Comparison of ENCODE assay signal across 9 cellular contexts in genomic region chr2:207926133-207927076, GRCh38.
DNase-seq lines count a peak whose midpoint lies in the region; ATAC-seq and TF ChIP-seq lines count a peak whose summit lies in the region.
"Had no signal": no experiment of that assay in that cellular context is flagged by ENCODE, and none has a peak within 500 bp of the region (broad histone marks: within the 10 kb centered on the region; RNA-seq: fewer than 3 reads in every experiment).

No MANE protein-coding gene starts in this region.

- H3K27ac ChIP-seq in right lobe of liver (peak overlapping the region; percentile 68 to 90 (median 83)), thymus (ENCODE audit: low read depth) (peak overlapping the region; percentile 0)
- no peak overlapping the region for H3K27ac ChIP-seq in effector memory CD4-positive, alpha-beta T cell (ENCODE audit: insufficient read depth, low read length, poor library complexity, severe bottlenecking)
- H3K27ac ChIP-seq: skin epidermis had no signal

- DNase-seq in HT1080 (ENCODE audit: low read depth) (peak; percentile 62), dedifferentiated amniotic fluid mesenchymal stem cell (ENCODE audit: extremely low spot score) (peak; percentile 34), right lobe of liver (peak; percentile 63 to 85 (median 75)), UCSD-AML1 (lab: John Stamatoyannopoulos, UW; ENCODE audit: unreplicated experiment) (no peak), SIG-M5 treated with dmso at 0.1 percent for 504 hours (lab: John Stamatoyannopoulos, UW; ENCODE audit: unreplicated experiment) (no peak)
- no peak for DNase-seq in effector memory CD4-positive, alpha-beta T cell

- WGBS in right lobe of liver (ENCODE audit: insufficient coverage, low coverage, low lambda C conversion rate, missing lambda C conversion rate): 60% methylated on average over 15 of the region's 15 CpGs
- 97% methylated on average over 15 of the region's 15 CpGs for WGBS in thymus

- peak in 1 of 4 donors; percentile 4 for TF ChIP-seq CTCF in right lobe of liver (IDR thresholded peaks at IDR 0.05)

- H3K27me3 ChIP-seq in right lobe of liver (no peaks in the 10 kb centered on the region), thymus (ENCODE audit: control insufficient read depth, insufficient read depth) (no peaks in the 10 kb centered on the region)
- no peaks in the 10 kb centered on the region for H3K27me3 ChIP-seq in effector memory CD4-positive, alpha-beta T cell (replicated peaks; ENCODE audit: control insufficient read depth, insufficient read depth, low read length, poor library complexity, severe bottlenecking)

- H3K4me3 ChIP-seq in right lobe of liver (no peak overlapping the region), thymus (ENCODE audit: low read length) (no peak overlapping the region)
- H3K4me3 ChIP-seq in effector memory CD4-positive, alpha-beta T cell (ENCODE audit: insufficient read depth, low read depth, low read length, poor library complexity, severe bottlenecking): no peak overlapping the region
- H3K4me3 ChIP-seq: skin epidermis had no signal

- intact Hi-C loops in right lobe of liver (cut with DNase I): no loop called here

- H3K9me3 ChIP-seq in right lobe of liver (no peaks in the 10 kb centered on the region), thymus (ENCODE audit: control insufficient read depth) (no peaks in the 10 kb centered on the region)
- H3K9me3 ChIP-seq in effector memory CD4-positive, alpha-beta T cell (ENCODE audit: control insufficient read depth, low read length): no peaks in the 10 kb centered on the region

- H3K4me1 ChIP-seq in right lobe of liver (peaks cover 0 to 32% (median 10%) of the 10 kb centered on the region in 4 donors), thymus (ENCODE audit: control insufficient read depth, insufficient read depth, low read length) (no peaks in the 10 kb centered on the region)
- H3K4me1 ChIP-seq in effector memory CD4-positive, alpha-beta T cell (ENCODE audit: control insufficient read depth, insufficient read depth, low read length, poor library complexity, severe bottlenecking): no peaks in the 10 kb centered on the region

- no peaks in the 10 kb centered on the region for H3K36me3 ChIP-seq in right lobe of liver
- H3K36me3 ChIP-seq in thymus (ENCODE audit: control insufficient read depth, insufficient read depth): peaks cover 3% of the 10 kb centered on the region
- H3K36me3 ChIP-seq in effector memory CD4-positive, alpha-beta T cell (ENCODE audit: control insufficient read depth, insufficient read depth, low read length): no peaks in the 10 kb centered on the region

- peak; percentile 65 for TF ChIP-seq POLR2A in right lobe of liver (IDR thresholded peaks at IDR 0.05)

- ATAC-seq in right lobe of liver (peak; percentile 83 to 92 (median 88)), GM21447 (IDR thresholded peaks at IDR 0.05; ENCODE audit: unreplicated experiment) (no peak)

Comparison
In these comparisons a context has a peak if more than half of its experiments do, and no peak if none do; other contexts are left out.
1. DNase-seq: peak in HT1080 (single experiment), dedifferentiated amniotic fluid mesenchymal stem cell (single experiment) and right lobe of liver (3 of 3); none in effector memory CD4-positive, alpha-beta T cell (0 of 3), UCSD-AML1 (single experiment) and SIG-M5 treated with dmso at 0.1 percent for 504 hours (single experiment).